Comparison of ENCODE assay signal across 16 cellular contexts in genomic region chr11:75046668-75047067, GRCh38. TPM values are rescaled to one million over a fixed set of nuclear protein-coding genes. Genes with fewer than 3 reads are reported as not detected.
"Had no signal": no experiment of that assay in that cellular context is flagged by ENCODE, and none has a peak within 500 bp of the region (broad histone marks: within the 10 kb centered on the region; RNA-seq: fewer than 3 reads in every experiment).

No MANE protein-coding gene starts in this region.

RNA-seq across cellular contexts. Expression of gene OR2AT4, which starts 50.0 kb away (rescaled TPM):
- total RNA-seq: activated B cell treated with CpG ODN at 0.5 μM for 24 hours; activated CD4-positive, alpha-beta memory T cell treated with anti-CD3 and anti-CD28 coated beads for 36 hours; activated CD4-positive, alpha-beta T cell treated with anti-CD3 and anti-CD28 coated beads, Interleukin-2, amount 10 ng/mL, durations not matched to agents 24 days and 14 days; activated CD8-positive, alpha-beta memory T cell treated with anti-CD3 and anti-CD28 coated beads for 36 hours; activated CD8-positive, alpha-beta T cell treated with anti-CD3 and anti-CD28 coated beads for 36 hours; activated naive CD4-positive, alpha-beta T cell treated with anti-CD3 and anti-CD28 coated beads for 36 hours; activated naive CD4-positive, alpha-beta T cell treated with anti-CD3 and anti-CD28 coated beads, Interleukin-2, amount 50 U/mL, for 72 hours; activated naive CD8-positive, alpha-beta T cell treated with anti-CD3 and anti-CD28 coated beads for 36 hours; activated T-cell treated with anti-CD3 and anti-CD28 coated beads, Interleukin-2, amount 50 U/mL, for 4 hours; activated T-cell treated with anti-CD3 and anti-CD28 coated beads, Interleukin-2, amount 50 U/mL, for 72 hours; activated T-helper 1 cell treated with anti-CD3 and anti-CD28 coated beads, Interleukin-12 subunit alpha, Interleukin-12 subunit beta, Interleukin-2, Interleukin-4 antibody, amounts not matched to agents 30 ng/mL and 10 ng/mL and 1 ng/mL, durations not matched to agents 14 hours and 24 hours and 36 hours; activated T-helper 17 cell treated with anti-CD3 and anti-CD28 coated beads, Interleukin-2, amount 50 U/mL, for 72 hours; adrenal gland; aorta; bronchial epithelial cell; cardiac muscle cell had no signal
- polyA plus RNA-seq: adrenal gland, cardiac muscle cell had no signal
